8 cellular contexts compared by ENCODE assay signal in the genomic region with DNA sequence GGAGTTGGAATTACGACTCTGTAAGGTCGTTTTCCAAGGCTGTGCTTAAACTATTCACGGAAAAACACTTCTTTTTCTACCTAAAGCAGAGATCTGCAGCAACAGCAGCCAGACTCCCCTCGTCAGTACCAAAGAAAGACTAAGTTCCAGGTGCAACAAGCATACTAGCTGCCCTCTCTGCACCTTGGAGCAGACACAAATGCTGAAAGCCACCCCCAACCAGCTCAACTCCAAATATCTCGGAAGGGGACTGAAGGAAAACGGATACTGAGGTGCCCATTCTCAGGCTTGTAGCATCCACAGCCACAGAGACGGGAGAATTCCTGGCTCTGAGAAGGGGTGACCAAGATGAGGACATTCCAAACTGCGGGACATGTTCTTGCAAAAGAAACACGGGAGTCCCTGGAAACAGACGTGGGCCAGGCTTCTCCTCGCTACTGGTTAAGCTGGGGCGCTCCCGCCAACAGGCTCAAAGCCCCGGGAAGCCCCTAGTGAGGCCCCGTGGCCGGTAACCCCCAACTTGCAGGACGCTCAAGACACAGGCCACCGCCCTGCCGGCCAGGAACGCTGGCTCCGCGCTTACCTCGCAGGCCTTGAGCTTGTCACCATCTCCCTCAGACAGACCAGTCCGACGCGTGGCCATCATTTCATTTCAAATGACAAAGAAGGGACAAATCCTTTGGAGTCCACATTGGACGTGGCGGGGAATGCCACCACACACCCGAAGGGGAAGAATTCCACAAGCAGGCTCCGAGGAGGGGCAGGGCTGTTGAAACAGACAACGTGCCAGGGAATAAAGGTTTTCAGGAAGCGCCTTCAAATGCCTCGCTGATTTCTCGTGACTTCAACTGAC. TPM values are rescaled to one million over a fixed set of nuclear protein-coding genes. Genes with fewer than 3 reads are reported as not detected.
DNase-seq lines count a peak whose midpoint lies in the region; ATAC-seq and TF ChIP-seq lines count a peak whose summit lies in the region.

No MANE protein-coding gene starts in this region.

- H3K79me2 ChIP-seq in KMS-11 (ENCODE audit: insufficient read depth, low read depth): peaks cover 41% of the 10 kb centered on the region

- H4K20me1 ChIP-seq in KMS-11 (ENCODE audit: insufficient read depth): no peaks in the 10 kb centered on the region

- no peaks in the 10 kb centered on the region for H3K9me3 ChIP-seq in tibial artery

- H3K36me3 ChIP-seq in KMS-11 (ENCODE audit: insufficient read depth) (no peaks in the 10 kb centered on the region), tibial artery (no peaks in the 10 kb centered on the region)

- no peak overlapping the region; the same call in 1 of the 2 replicates for H3K9ac ChIP-seq in KMS-11

- intact Hi-C loops in CD14-positive monocyte (cut with micrococcal nuclease) (loop anchor here (5.0 to 10.0 kb wide), 2 partner anchors 293 to 296 kb away; a partner anchor contains a TSS), tibial artery (cut with DNase I; ENCODE audit: low total_unique reads) (loop anchor here (5.0 to 10.0 kb wide), 3 partner anchors 77 to 296 kb away; a partner anchor contains a TSS)

- H3K4me1 Mint-ChIP-seq in CD14-positive monocyte: peaks cover 31% of the 10 kb centered on the region

- peak overlapping the region; percentile 89 to 98 for H3K4me3 Mint-ChIP-seq in CD14-positive monocyte

- no peak overlapping the region for H2AFZ ChIP-seq in KMS-11 (ENCODE audit: low read depth)

- H3K27ac ChIP-seq in KMS-11 (no peak overlapping the region), coronary artery (peak overlapping the region; percentile 79 to 93), tibial artery (peak overlapping the region; percentile 85 to 90)

- peaks cover 10 to 15% of the 10 kb centered on the region in 2 donors for H3K36me3 Mint-ChIP-seq in CD14-positive monocyte

- peak overlapping the region in 6 of 7 donors; percentile 7 to 91 (median 71) for H3K27ac Mint-ChIP-seq in CD14-positive monocyte

- H3K4me3 ChIP-seq in KMS-11 (IDR thresholded peaks at IDR 0.05; ENCODE audit: insufficient read depth, low read depth, low read length) (no peak overlapping the region), coronary artery (peak overlapping the region; percentile 75), tibial artery (peak overlapping the region; percentile 61 to 63)

- peak overlapping the region; percentile 50 for H3K4me2 ChIP-seq in KMS-11

- H3K4me1 ChIP-seq in KMS-11 (ENCODE audit: low read depth, poor library complexity, severe bottlenecking) (peaks cover 41% of the 10 kb centered on the region), tibial artery (peaks cover 0 to 52% (median 36%) of the 10 kb centered on the region in 4 donors)

- H3K27me3 ChIP-seq in KMS-11 (ENCODE audit: insufficient read depth, low read depth): no peaks in the 10 kb centered on the region
- no peaks in the 10 kb centered on the region for H3K27me3 ChIP-seq in tibial artery

- no peak for DNase-seq in CD14-positive monocyte (ENCODE audit: low spot score)
- peak; percentile 75 for DNase-seq in coronary artery (ENCODE audit: low spot score)
- peak; percentile 55 for DNase-seq in medulla oblongata (ENCODE audit: extremely low spot score)
- DNase-seq in tibial artery: peak; percentile 49 to 71
- no peak for DNase-seq in activated effector memory CD4-positive, alpha-beta T cell treated with Interleukin-2 at 50 U/mL for 16 hours

- H3K27me3 Mint-ChIP-seq in CD14-positive monocyte (ENCODE audit: low read depth in 3 of 3): peaks cover 5 to 8% (median 7%) of the 10 kb centered on the region in 3 donors

- TF ChIP-seq CTCF in CD14-positive monocyte (IDR thresholded peaks at IDR 0.05): no peak
- no peak for TF ChIP-seq CTCF in KMS-11 (conservative IDR thresholded peaks at IDR 0.05; ENCODE audit: low read depth, low read length)
- TF ChIP-seq CTCF in coronary artery (IDR thresholded peaks at IDR 0.05): no peak
- no peak for TF ChIP-seq CTCF in tibial artery (IDR thresholded peaks at IDR 0.05)

- ATAC-seq in HG02623 (IDR thresholded peaks at IDR 0.05; ENCODE audit: unreplicated experiment) (no peak), GM21515 (IDR thresholded peaks at IDR 0.05; ENCODE audit: unreplicated experiment) (no peak)

- H3K9me3 Mint-ChIP-seq in CD14-positive monocyte: no peaks in the 10 kb centered on the region

RNA-seq across cellular contexts. Expression of a gene that starts 2.2 kb away (rescaled TPM):
- 1 to 10 TPM; 2.1 to 3.4 TPM for polyA plus RNA-seq in CD14-positive monocyte

Comparison
In these comparisons a context has a peak if more than half of its experiments do, and no peak if none do; other contexts are left out.
1. DNase-seq: peak in coronary artery (single experiment), medulla oblongata (single experiment) and tibial artery (2 of 2); none in CD14-positive monocyte (single experiment) and activated effector memory CD4-positive, alpha-beta T cell treated with Interleukin-2 at 50 U/mL for 16 hours (single experiment).